ENCODE assay signal across 1 cellular context in the genomic region with DNA sequence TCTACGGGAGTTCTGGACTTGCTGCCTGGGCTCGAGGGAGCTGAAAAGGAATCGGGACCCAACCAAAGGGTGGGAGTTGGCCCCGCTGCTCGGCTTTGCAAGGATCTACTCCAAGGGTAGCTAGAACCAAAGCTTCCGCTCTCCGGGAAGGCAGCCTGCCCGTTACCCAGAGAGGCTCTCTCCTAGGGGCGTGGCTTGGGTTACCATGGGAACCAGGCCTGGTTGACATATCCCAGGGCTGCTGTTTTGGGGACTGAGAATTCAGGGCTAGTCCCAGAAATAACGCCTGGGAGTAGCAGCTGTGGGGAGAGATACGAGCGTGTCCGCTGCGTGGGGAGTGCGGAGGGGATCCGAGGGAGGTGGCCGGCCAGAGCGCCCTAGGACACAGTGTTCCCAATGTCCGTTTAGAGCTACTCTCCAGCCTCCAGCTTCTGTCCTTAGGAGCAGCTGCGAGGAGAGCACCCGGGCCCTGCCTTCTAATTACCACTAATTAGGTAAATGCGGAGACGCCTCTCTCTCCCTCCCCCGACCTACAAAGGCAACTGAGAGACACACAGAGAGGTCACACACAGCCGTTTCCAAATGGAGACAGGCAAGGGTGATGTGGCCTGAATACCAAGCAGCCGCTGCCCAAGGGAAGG.
TF ChIP-seq lines count a peak whose summit lies in the region.

No MANE protein-coding gene starts in this region.

TF ChIP-seq in GM23338, 12 proteins besides CTCF, POLR2A, EP300 and RAD21 (continued from another document):
- no peak for TF ChIP-seq ZNF114 (CRISPR knock-in tag; IDR thresholded peaks at IDR 0.05)
- TF ChIP-seq JUNB (IDR thresholded peaks at IDR 0.05; ENCODE audit: unreplicated experiment): no peak
- TF ChIP-seq, protein P1, sequence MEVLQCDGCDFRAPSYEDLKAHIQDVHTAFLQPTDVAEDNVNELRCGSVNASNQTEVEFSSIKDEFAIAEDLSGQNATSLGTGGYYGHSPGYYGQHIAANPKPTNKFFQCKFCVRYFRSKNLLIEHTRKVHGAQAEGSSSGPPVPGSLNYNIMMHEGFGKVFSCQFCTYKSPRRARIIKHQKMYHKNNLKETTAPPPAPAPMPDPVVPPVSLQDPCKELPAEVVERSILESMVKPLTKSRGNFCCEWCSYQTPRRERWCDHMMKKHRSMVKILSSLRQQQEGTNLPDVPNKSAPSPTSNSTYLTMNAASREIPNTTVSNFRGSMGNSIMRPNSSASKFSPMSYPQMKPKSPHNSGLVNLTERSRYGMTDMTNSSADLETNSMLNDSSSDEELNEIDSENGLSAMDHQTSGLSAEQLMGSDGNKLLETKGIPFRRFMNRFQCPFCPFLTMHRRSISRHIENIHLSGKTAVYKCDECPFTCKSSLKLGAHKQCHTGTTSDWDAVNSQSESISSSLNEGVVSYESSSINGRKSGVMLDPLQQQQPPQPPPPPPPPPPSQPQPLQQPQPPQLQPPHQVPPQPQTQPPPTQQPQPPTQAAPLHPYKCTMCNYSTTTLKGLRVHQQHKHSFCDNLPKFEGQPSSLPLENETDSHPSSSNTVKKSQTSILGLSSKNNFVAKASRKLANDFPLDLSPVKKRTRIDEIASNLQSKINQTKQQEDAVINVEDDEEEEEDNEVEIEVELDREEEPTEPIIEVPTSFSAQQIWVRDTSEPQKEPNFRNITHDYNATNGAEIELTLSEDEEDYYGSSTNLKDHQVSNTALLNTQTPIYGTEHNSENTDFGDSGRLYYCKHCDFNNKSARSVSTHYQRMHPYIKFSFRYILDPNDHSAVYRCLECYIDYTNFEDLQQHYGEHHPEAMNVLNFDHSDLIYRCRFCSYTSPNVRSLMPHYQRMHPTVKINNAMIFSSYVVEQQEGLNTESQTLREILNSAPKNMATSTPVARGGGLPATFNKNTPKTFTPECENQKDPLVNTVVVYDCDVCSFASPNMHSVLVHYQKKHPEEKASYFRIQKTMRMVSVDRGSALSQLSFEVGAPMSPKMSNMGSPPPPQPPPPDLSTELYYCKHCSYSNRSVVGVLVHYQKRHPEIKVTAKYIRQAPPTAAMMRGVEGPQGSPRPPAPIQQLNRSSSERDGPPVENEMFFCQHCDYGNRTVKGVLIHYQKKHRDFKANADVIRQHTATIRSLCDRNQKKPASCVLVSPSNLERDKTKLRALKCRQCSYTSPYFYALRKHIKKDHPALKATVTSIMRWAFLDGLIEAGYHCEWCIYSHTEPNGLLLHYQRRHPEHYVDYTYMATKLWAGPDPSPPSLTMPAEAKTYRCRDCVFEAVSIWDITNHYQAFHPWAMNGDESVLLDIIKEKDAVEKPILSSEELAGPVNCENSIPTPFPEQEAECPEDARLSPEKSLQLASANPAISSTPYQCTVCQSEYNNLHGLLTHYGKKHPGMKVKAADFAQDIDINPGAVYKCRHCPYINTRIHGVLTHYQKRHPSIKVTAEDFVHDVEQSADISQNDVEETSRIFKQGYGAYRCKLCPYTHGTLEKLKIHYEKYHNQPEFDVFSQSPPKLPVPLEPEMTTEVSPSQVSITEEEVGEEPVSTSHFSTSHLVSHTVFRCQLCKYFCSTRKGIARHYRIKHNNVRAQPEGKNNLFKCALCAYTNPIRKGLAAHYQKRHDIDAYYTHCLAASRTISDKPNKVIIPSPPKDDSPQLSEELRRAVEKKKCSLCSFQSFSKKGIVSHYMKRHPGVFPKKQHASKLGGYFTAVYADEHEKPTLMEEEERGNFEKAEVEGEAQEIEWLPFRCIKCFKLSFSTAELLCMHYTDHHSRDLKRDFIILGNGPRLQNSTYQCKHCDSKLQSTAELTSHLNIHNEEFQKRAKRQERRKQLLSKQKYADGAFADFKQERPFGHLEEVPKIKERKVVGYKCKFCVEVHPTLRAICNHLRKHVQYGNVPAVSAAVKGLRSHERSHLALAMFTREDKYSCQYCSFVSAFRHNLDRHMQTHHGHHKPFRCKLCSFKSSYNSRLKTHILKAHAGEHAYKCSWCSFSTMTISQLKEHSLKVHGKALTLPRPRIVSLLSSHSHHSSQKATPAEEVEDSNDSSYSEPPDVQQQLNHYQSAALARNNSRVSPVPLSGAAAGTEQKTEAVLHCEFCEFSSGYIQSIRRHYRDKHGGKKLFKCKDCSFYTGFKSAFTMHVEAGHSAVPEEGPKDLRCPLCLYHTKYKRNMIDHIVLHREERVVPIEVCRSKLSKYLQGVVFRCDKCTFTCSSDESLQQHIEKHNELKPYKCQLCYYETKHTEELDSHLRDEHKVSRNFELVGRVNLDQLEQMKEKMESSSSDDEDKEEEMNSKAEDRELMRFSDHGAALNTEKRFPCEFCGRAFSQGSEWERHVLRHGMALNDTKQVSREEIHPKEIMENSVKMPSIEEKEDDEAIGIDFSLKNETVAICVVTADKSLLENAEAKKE (CRISPR knock-in tag; IDR thresholded peaks at IDR 0.05): no peak
- TF ChIP-seq STAT1 (IDR thresholded peaks at IDR 0.05; ENCODE audit: unreplicated experiment): no peak
- no peak for TF ChIP-seq CREB1 (CRISPR knock-in tag; IDR thresholded peaks at IDR 0.05; ENCODE audit: low read depth)
- no peak for TF ChIP-seq NANOG (IDR thresholded peaks at IDR 0.05; ENCODE audit: borderline replicate concordance)
